ENCODE assay signal across 14 cellular contexts in the genomic region with DNA sequence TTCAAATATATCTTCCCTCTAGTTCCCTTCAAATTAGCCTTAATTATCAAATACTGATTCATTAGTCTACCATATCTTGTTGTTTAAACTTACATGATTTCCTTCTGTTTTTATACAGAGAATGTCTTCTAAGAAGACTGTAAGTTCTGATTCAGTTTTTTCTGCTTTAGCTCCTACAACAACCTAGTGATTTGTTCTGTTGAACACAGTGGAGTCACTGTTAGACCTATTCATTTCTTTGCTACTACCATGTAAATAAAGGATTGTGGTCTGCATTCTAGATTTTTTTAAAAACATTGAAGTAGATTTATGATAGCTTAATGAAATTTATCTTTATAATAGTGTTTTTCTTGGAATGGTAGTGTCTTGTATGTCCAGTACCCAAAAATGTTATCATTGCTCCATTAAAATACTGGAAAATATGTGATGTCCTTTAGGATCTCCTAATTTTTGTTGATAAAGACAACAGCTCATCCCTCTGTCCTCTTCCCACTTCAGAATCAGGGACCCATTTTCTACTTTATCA.
DNase-seq lines count a peak whose midpoint lies in the region; ATAC-seq and TF ChIP-seq lines count a peak whose summit lies in the region.
"Had no signal": no experiment of that assay in that cellular context is flagged by ENCODE, and none has a peak within 500 bp of the region (broad histone marks: within the 10 kb centered on the region; RNA-seq: fewer than 3 reads in every experiment).

No MANE protein-coding gene starts in this region.

- H3K9me3 Mint-ChIP-seq in mesothelial cell of epicardium, result peaks cover 10% of the 10 kb centered on the region

- no peak overlapping the region for H3K4me3 Mint-ChIP-seq in mesothelial cell of epicardium
- H3K4me3 Mint-ChIP-seq: CD8-positive, alpha-beta memory T cell had no signal

- no peak overlapping the region for H3K4me3 ChIP-seq in SK-N-SH (ENCODE audit: low read depth in 2 of 2, low read length in 1 of 2)
- H3K4me3 ChIP-seq in fibroblast of the aortic adventitia (ENCODE audit: low read depth, low read length), result no peak overlapping the region
- H3K4me3 ChIP-seq in brain microvascular endothelial cell (ENCODE audit: low read depth, low read length), result no peak overlapping the region
- H3K4me3 ChIP-seq: BLaER1, HAP-1 had no signal

- CTCF ChIA-PET in SK-N-SH (lab: Yijun Ruan, JAX), result interaction anchor here (1.5 kb wide), 1 partner anchor 147 kb away, joined by 4 read pairs; a partner anchor contains a TSS

- peaks cover 25% of the 10 kb centered on the region for H3K4me1 Mint-ChIP-seq in mesothelial cell of epicardium

- in situ Hi-C loops in brain microvascular endothelial cell (cut with HindIII; ENCODE audit: low pct_ligation_motif_present, low sequenced_read_pairs), result no loop called here

- ATAC-seq in SK-N-SH treated with all-trans-retinoic acid at 6 μM for 48 hours (no peak), GM19035 (IDR thresholded peaks at IDR 0.05; ENCODE audit: unreplicated experiment) (no peak)

- no peaks in the 10 kb centered on the region for H3F3A ChIP-seq in SK-N-SH (replicated peaks; ENCODE audit: insufficient read depth)

- POLR2A ChIA-PET in SK-N-SH (lab: Yijun Ruan, JAX), result no interaction called here

- H3K27ac Mint-ChIP-seq in mesothelial cell of epicardium, result peak overlapping the region; percentile 63
- H3K27ac Mint-ChIP-seq: CD8-positive, alpha-beta memory T cell had no signal

- DNase-seq in SK-N-SH, result no peak
- DNase-seq in fibroblast of the aortic adventitia (ENCODE audit: low read depth), result peak; percentile 2
- DNase-seq in mesothelial cell of epicardium (ENCODE audit: low spot score in 2 of 2, unreplicated experiment in 2 of 2), result no peak
- DNase-seq in hippocampal formation (lab: John Stamatoyannopoulos, UW), result no peak
- DNase-seq in brain microvascular endothelial cell, result no peak
- DNase-seq: CD8-positive, alpha-beta memory T cell; DMS 273 treated with DMSO at 0.1 percent for 48 hours; GOT3; IMR-90 had no signal

- no peaks in the 10 kb centered on the region for H3K9me2 ChIP-seq in SK-N-SH

- H3K36me3 ChIP-seq in SK-N-SH (replicated peaks in 1 of 2; ENCODE audit: control insufficient read depth in 1 of 2, insufficient read depth in 2 of 2, low read length in 1 of 2), result no peaks in the 10 kb centered on the region
- no peaks in the 10 kb centered on the region for H3K36me3 ChIP-seq in brain microvascular endothelial cell (replicated peaks)
- H3K36me3 ChIP-seq: HAP-1 had no signal

- TF ChIP-seq RAD21 in SK-N-SH (IDR thresholded peaks at IDR 0.05; ENCODE audit: low read length), result no peak

- no peaks in the 10 kb centered on the region for H3K9me3 ChIP-seq in SK-N-SH
- H3K9me3 ChIP-seq: HAP-1 had no signal

- peaks cover 0 to 7% of the 10 kb centered on the region in 2 experiments; a peak in 2 of 4 replicates for H3K4me1 ChIP-seq in SK-N-SH (ENCODE audit: control insufficient read depth in 1 of 2, insufficient read depth in 2 of 2, low read depth in 1 of 2, low read length in 1 of 2)
- H3K4me1 ChIP-seq: BLaER1, HAP-1 had no signal

- H3K27me3 Mint-ChIP-seq in mesothelial cell of epicardium (ENCODE audit: low read depth), result no peaks in the 10 kb centered on the region
- H3K27me3 Mint-ChIP-seq: CD8-positive, alpha-beta memory T cell had no signal

- H3K27me3 ChIP-seq in SK-N-SH (ENCODE audit: insufficient read depth), result no peaks in the 10 kb centered on the region
- no peaks in the 10 kb centered on the region for H3K27me3 ChIP-seq in brain microvascular endothelial cell (replicated peaks)
- H3K27me3 ChIP-seq: BLaER1 had no signal

- H3K27ac ChIP-seq in SK-N-SH (ENCODE audit: low read depth in 2 of 2, low read length in 1 of 2) (no peak overlapping the region), brain microvascular endothelial cell (no peak overlapping the region)
- H3K27ac ChIP-seq: 22Rv1, BLaER1 had no signal

- peaks cover 14% of the 10 kb centered on the region for H3K36me3 Mint-ChIP-seq in mesothelial cell of epicardium

- no peak for TF ChIP-seq CTCF in SK-N-SH (IDR thresholded peaks at IDR 0.05)
- no peak for TF ChIP-seq CTCF in fibroblast of the aortic adventitia (IDR thresholded peaks at IDR 0.05; ENCODE audit: insufficient read depth, low read length)
- TF ChIP-seq CTCF in mesothelial cell of epicardium (IDR thresholded peaks at IDR 0.05; ENCODE audit: unreplicated experiment), result no peak
- TF ChIP-seq CTCF in brain microvascular endothelial cell (IDR thresholded peaks at IDR 0.05; ENCODE audit: low read depth, low read length, missing control alignments), result no peak

- no peaks in the 10 kb centered on the region for H4K20me1 ChIP-seq in SK-N-SH (ENCODE audit: insufficient read depth)

- H2AFZ ChIP-seq in SK-N-SH (ENCODE audit: low read depth), result no peak overlapping the region

- H3K4me2 ChIP-seq in SK-N-SH, result no peak overlapping the region
- H3K4me2 ChIP-seq: BLaER1 had no signal

- no peak for TF ChIP-seq EP300 in SK-N-SH (IDR thresholded peaks at IDR 0.05; ENCODE audit: borderline replicate concordance in 1 of 2, low read depth in 1 of 2, low read length in 1 of 2)

- no peaks in the 10 kb centered on the region for H3K79me2 ChIP-seq in SK-N-SH (ENCODE audit: insufficient read depth)

- H3K9ac ChIP-seq in SK-N-SH, result no peak overlapping the region
- H3K9ac ChIP-seq: BLaER1 had no signal

TF ChIP-seq in SK-N-SH treated with all-trans-retinoic acid at 6 μM for 48 hours, 23 proteins besides CTCF, POLR2A, EP300 and RAD21 (continues in another document):
- TF ChIP-seq BACH2 (CRISPR knock-in tag; IDR thresholded peaks at IDR 0.05; ENCODE audit: borderline replicate concordance), result no peak
- TF ChIP-seq, protein P1, sequence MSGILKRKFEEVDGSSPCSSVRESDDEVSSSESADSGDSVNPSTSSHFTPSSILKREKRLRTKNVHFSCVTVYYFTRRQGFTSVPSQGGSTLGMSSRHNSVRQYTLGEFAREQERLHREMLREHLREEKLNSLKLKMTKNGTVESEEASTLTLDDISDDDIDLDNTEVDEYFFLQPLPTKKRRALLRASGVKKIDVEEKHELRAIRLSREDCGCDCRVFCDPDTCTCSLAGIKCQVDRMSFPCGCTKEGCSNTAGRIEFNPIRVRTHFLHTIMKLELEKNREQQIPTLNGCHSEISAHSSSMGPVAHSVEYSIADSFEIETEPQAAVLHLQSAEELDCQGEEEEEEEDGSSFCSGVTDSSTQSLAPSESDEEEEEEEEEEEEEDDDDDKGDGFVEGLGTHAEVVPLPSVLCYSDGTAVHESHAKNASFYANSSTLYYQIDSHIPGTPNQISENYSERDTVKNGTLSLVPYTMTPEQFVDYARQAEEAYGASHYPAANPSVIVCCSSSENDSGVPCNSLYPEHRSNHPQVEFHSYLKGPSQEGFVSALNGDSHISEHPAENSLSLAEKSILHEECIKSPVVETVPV (CRISPR knock-in tag; IDR thresholded peaks at IDR 0.05), result no peak

TF ChIP-seq in SK-N-SH, 30 proteins besides CTCF, POLR2A, EP300 and RAD21:
- TF ChIP-seq EZH2phosphoT487 (IDR thresholded peaks at IDR 0.05; ENCODE audit: borderline replicate concordance, low read depth), result no peak
- no peak for TF ChIP-seq MXI1 (IDR thresholded peaks at IDR 0.05; ENCODE audit: low read depth, low read length)
TF ChIP-seq in SK-N-SH: peak in this region for 0.
